2 cellular contexts compared by ENCODE assay signal in the genomic region with DNA sequence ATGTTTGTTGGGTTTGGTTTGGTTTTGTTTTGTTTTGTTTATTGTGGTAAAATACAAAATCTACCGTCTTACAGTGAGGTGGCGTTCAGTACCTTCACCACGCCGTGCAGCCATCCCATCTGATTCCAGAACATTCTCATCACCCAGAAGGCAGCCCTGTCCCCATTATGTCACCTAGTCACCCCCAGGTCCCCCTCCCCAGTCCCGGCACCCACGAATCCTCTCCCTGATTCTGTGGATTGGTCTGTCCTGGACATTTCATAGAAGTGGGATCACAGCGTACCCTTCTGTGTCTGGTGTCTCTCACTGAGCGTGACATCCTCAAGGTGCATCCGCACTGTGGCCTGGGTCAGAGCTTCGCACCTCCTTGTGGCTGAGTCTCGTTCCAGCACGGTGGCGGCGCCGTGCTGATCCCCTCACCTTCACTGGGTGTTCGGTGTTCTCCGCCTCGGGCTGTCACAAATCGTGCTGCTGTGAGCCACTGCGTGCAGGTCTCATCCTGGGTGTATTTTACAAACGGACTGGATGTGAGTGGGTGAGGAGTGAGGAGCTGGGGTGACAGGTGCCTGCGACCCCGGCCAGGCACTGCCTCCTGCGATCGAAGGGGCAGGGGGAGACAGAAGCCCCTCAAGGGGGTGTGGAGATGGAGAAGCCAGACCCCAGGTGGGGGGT.
TF ChIP-seq lines count a peak whose summit lies in the region.

No MANE protein-coding gene starts in this region.

TF ChIP-seq in IMR-90, 13 proteins besides CTCF, POLR2A, EP300 and RAD21:
- TF ChIP-seq CEBPB (IDR thresholded peaks at IDR 0.05; ENCODE audit: low read depth, low read length) (no peak), MAFK (IDR thresholded peaks at IDR 0.05; ENCODE audit: low read depth, low read length) (no peak), MAZ (IDR thresholded peaks at IDR 0.05; ENCODE audit: borderline replicate concordance, low read depth, low read length) (no peak), BHLHE40 (IDR thresholded peaks at IDR 0.05; ENCODE audit: low read depth, low read length) (no peak), NFE2L2 (IDR thresholded peaks at IDR 0.05; ENCODE audit: low read depth, low read length) (no peak), RCOR1 (IDR thresholded peaks at IDR 0.05; ENCODE audit: insufficient replicate concordance, low read length) (no peak), ELK1 (IDR thresholded peaks at IDR 0.05; ENCODE audit: borderline replicate concordance, low read depth, low read length) (no peak), MXI1 (IDR thresholded peaks at IDR 0.05; ENCODE audit: borderline replicate concordance, low read depth, low read length) (no peak), FOS (IDR thresholded peaks at IDR 0.05; ENCODE audit: low read depth, low read length) (no peak), RFX5 (IDR thresholded peaks at IDR 0.05; ENCODE audit: low read depth, low read length) (no peak), SMC3 (IDR thresholded peaks at IDR 0.05; ENCODE audit: low read depth, low read length) (no peak), USF2 (IDR thresholded peaks at IDR 0.05; ENCODE audit: low read depth, low read length) (no peak), CHD1 (IDR thresholded peaks at IDR 0.05; ENCODE audit: low read depth, low read length) (no peak)

TF ChIP-seq in SK-N-SH, 30 proteins besides CTCF, POLR2A, EP300 and RAD21:
- no peak for TF ChIP-seq GATA2 (CRISPR knock-in tag; IDR thresholded peaks at IDR 0.05)
